8 cellular contexts compared by ENCODE assay signal in genomic region chr6:129710722-129711631, GRCh38. TPM values are rescaled to one million over a fixed set of nuclear protein-coding genes. Genes with fewer than 3 reads are reported as not detected.
DNase-seq lines count a peak whose midpoint lies in the region; ATAC-seq and TF ChIP-seq lines count a peak whose summit lies in the region.

No MANE protein-coding gene starts in this region.

- H3K36me3 Mint-ChIP-seq in IgD-negative memory B cell = peaks cover 2% of the 10 kb centered on the region
- H3K36me3 Mint-ChIP-seq in naive thymus-derived CD8-positive, alpha-beta T cell = no peaks in the 10 kb centered on the region

- no peak for ATAC-seq in naive thymus-derived CD8-positive, alpha-beta T cell
- ATAC-seq in GM18498 (IDR thresholded peaks at IDR 0.05; ENCODE audit: unreplicated experiment) = no peak

- DNase-seq in AG10803 (ENCODE audit: low read depth) (no peak), cardiac fibroblast (ENCODE audit: low read depth in 2 of 2) (no peak), kidney glomerular epithelial cell (lab: John Stamatoyannopoulos, UW) (no peak), NCI-H446 treated with DMSO at 0.1 percent for 48 hours (lab: John Stamatoyannopoulos, UW) (no peak)
- no peak for DNase-seq in naive thymus-derived CD8-positive, alpha-beta T cell
- no peak for DNase-seq in stimulated activated CD4-positive, alpha-beta T cell treated with anti-CD3 and anti-CD28 coated beads, Interleukin-2, amount 100 ng/mL, for 24 hours

- H3K9me3 Mint-ChIP-seq in IgD-negative memory B cell = no peaks in the 10 kb centered on the region
- H3K9me3 Mint-ChIP-seq in naive thymus-derived CD8-positive, alpha-beta T cell = no peaks in the 10 kb centered on the region

- H3K4me3 ChIP-seq in AG10803 (ENCODE audit: low read length) (peak overlapping the region; percentile 78), cardiac fibroblast (replicated peaks in 1 of 2; ENCODE audit: low read depth in 2 of 2, low read length in 2 of 2) (peak overlapping the region; percentile 71 to 78)

- peaks cover 21 to 38% (median 33%) of the 10 kb centered on the region in 3 donors for H3K4me1 Mint-ChIP-seq in IgD-negative memory B cell
- H3K4me1 Mint-ChIP-seq in naive thymus-derived CD8-positive, alpha-beta T cell = peaks cover 18 to 38% (median 28%) of the 10 kb centered on the region in 4 donors

- peak overlapping the region; percentile 95 to 99 (median 96) for H3K4me3 Mint-ChIP-seq in IgD-negative memory B cell
- peak overlapping the region; percentile 83 to 98 (median 94) for H3K4me3 Mint-ChIP-seq in naive thymus-derived CD8-positive, alpha-beta T cell

- no peaks in the 10 kb centered on the region for H3K27me3 Mint-ChIP-seq in IgD-negative memory B cell
- H3K27me3 Mint-ChIP-seq in naive thymus-derived CD8-positive, alpha-beta T cell = peaks cover 0 to 12% (median 2%) of the 10 kb centered on the region in 5 donors

- H3K27ac Mint-ChIP-seq in IgD-negative memory B cell = peak overlapping the region in 1 of 3 donors; percentile 62
- H3K27ac Mint-ChIP-seq in naive thymus-derived CD8-positive, alpha-beta T cell = peak overlapping the region in 2 of 10 donors; percentile 23 to 85

- no peak for TF ChIP-seq CTCF in AG10803 (conservative IDR thresholded peaks at IDR 0.05; ENCODE audit: low read length)
- TF ChIP-seq CTCF in cardiac fibroblast (IDR thresholded peaks at IDR 0.05; ENCODE audit: low read depth, low read length) = no peak

- POLR2A ChIA-PET in naive thymus-derived CD8-positive, alpha-beta T cell (lab: Charles Lee) = interaction anchor here (1.0 to 1.9 kb wide), 2 partner anchors 39 to 1898 kb away, joined by 3 to 7 read pairs; no protein-coding TSS in a partner anchor

RNA-seq across cellular contexts. Expression of gene ARHGAP18, which starts 1.0 kb away (rescaled TPM):
- 3.5 TPM for polyA plus RNA-seq in IgD-negative memory B cell
- total RNA-seq in naive thymus-derived CD8-positive, alpha-beta T cell = 1 to 10 TPM; 1.4 to 2.3 TPM
- polyA plus RNA-seq in naive thymus-derived CD8-positive, alpha-beta T cell = 1 to 10 TPM in 1 of 3 donors, under 1 TPM in 2; 0.64 to 2.4 (median 0.73) TPM
